ENCODE assay signal across 11 cellular contexts in the genomic region with DNA sequence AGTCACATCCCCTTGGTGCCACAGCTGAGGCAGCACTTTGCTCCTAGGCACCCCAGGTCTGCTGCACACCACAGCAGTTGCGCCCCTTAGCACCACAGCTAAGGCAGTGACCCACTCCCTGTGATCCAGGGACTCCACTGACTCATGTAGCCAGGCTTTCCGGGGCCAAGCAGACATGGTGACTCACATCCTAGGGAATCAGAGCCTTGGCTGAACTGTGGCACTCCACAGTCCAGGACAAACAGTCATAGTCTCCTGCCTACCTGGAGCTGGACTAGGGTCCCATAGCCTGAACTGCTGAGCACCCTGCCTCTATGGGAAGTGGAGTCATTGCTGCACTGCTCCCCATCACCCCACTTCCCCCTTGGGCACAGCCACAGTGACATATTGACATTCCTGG.
DNase-seq lines count a peak whose midpoint lies in the region; ATAC-seq and TF ChIP-seq lines count a peak whose summit lies in the region.
"Had no signal": no experiment of that assay in that cellular context is flagged by ENCODE, and none has a peak within 500 bp of the region (broad histone marks: within the 10 kb centered on the region; RNA-seq: fewer than 3 reads in every experiment).

No MANE protein-coding gene starts in this region.

- TF ChIP-seq CTCF in GM13977 (IDR thresholded peaks at IDR 0.05; ENCODE audit: extremely low read depth, insufficient read depth, missing control alignments): no peak

- DNase-seq in GM03348 (ENCODE audit: low spot score) (peak; percentile 88), RPMI7951 (ENCODE audit: low read depth) (peak; percentile 91), retina (peak; percentile 6), NCI-H1105 (lab: John Stamatoyannopoulos, UW) (no peak), GM13977 (ENCODE audit: low spot score) (no peak), NCI-H1105 treated with DMSO at 0.1 percent for 48 hours (lab: John Stamatoyannopoulos, UW) (no peak)
- DNase-seq: H7, NCI-H187 treated with DMSO at 0.1 percent for 48 hours, SIG-M5 had no signal

- peak; percentile 95 for ATAC-seq in esophagus mucosa
- no peak for ATAC-seq in GM18867 (IDR thresholded peaks at IDR 0.05; ENCODE audit: unreplicated experiment)

- in situ Hi-C loops in GM13977 (cut with MboI; ENCODE audit: low pct_unique_long_range_greater_than_20kb, low sequenced_read_pairs, unreplicated experiment): no loop called here

Comparison
In these comparisons a context has a peak if more than half of its experiments do, and no peak if none do; other contexts are left out.
1. DNase-seq: peak in GM03348 (single experiment), RPMI7951 (single experiment) and retina (single experiment); none in NCI-H1105 (single experiment), GM13977 (single experiment) and NCI-H1105 treated with DMSO at 0.1 percent for 48 hours (single experiment).